ENCODE assay signal across 20 cellular contexts in genomic region chr5:179357036-179357435, GRCh38. TPM values are rescaled to one million over a fixed set of nuclear protein-coding genes. Genes with fewer than 3 reads are reported as not detected.
"Had no signal": no experiment of that assay in that cellular context is flagged by ENCODE, and none has a peak within 500 bp of the region (broad histone marks: within the 10 kb centered on the region; RNA-seq: fewer than 3 reads in every experiment).

No MANE protein-coding gene starts in this region.

- H3K9me3 ChIP-seq: suprapubic skin had no signal

- H3K4me3 ChIP-seq: cardiac muscle cell, smooth muscle cell, suprapubic skin had no signal

- DNase-seq: activated CD4-positive, alpha-beta memory T cell treated with anti-CD3 and anti-CD28 coated beads for 36 hours; activated CD4-positive, alpha-beta T cell treated with anti-CD3 and anti-CD28 coated beads for 36 hours; activated CD8-positive, alpha-beta memory T cell treated with anti-CD3 and anti-CD28 coated beads, Interleukin-2, amount 10 ng/mL, durations not matched to agents 7 days and 5 days; activated naive CD4-positive, alpha-beta T cell treated with anti-CD3 and anti-CD28 coated beads for 36 hours; activated T-cell treated with anti-CD3 and anti-CD28 coated beads, Interleukin-2, amount 50 U/mL, for 1 hour; cortex of kidney; effector memory CD8-positive, alpha-beta T cell; hippocampal formation; kidney; nephron progenitor cell; occipital lobe; stimulated activated CD4-positive, alpha-beta T cell treated with anti-CD3 and anti-CD28 coated beads, Interleukin-4, amount 100 ng/mL, for 4 hours; stimulated activated CD8-positive, alpha-beta memory T cell treated with anti-CD3 and anti-CD28 coated beads, Interleukin-4, amount 100 ng/mL, for 48 hours; stimulated activated naive CD4-positive, alpha-beta T cell treated with Interleukin-2 at 50 U/mL for 16 hours; WERI-Rb-1 had no signal

- H3K36me3 ChIP-seq: cardiac muscle cell, suprapubic skin, WERI-Rb-1 had no signal

- H3K27me3 ChIP-seq: cardiac muscle cell, suprapubic skin had no signal

- H3K27ac ChIP-seq: cardiac muscle cell, WERI-Rb-1 had no signal

RNA-seq across cellular contexts. Expression of gene ADAMTS2, which starts 11.8 kb away (rescaled TPM):
- total RNA-seq: activated CD4-positive, alpha-beta memory T cell treated with anti-CD3 and anti-CD28 coated beads for 36 hours; activated CD4-positive, alpha-beta T cell treated with anti-CD3 and anti-CD28 coated beads for 36 hours; activated CD8-positive, alpha-beta memory T cell treated with anti-CD3 and anti-CD28 coated beads, Interleukin-2, amount 10 ng/mL, durations not matched to agents 7 days and 5 days; activated naive CD4-positive, alpha-beta T cell treated with anti-CD3 and anti-CD28 coated beads for 36 hours; activated T-helper 2 cell treated with anti-CD3 and anti-CD28 coated beads, Interferon-gamma antibody, Interleukin-2, Interleukin-4, amounts not matched to agents 10 μg/mL and 5 μg/mL and 100 μg/mL, durations not matched to agents 14 hours and 24 hours and 36 hours; T-helper 1 cell treated with Interleukin-12 subunit alpha and Interleukin-12 subunit beta and Interleukin-4 antibody, amounts not matched to agents 30 ng/mL and 1 ng/mL, for 36 hours had no signal
